Comparison of ENCODE assay signal across 8 cellular contexts in genomic region chr12:88052686-88053085, GRCh38. TPM values are rescaled to one million over a fixed set of nuclear protein-coding genes. Genes with fewer than 3 reads are reported as not detected.
DNase-seq lines count a peak whose midpoint lies in the region; ATAC-seq and TF ChIP-seq lines count a peak whose summit lies in the region.

No MANE protein-coding gene starts in this region.

- no peak overlapping the region for H3K4me2 ChIP-seq in SU-DHL-6 (ENCODE audit: low read depth, low read length, poor library complexity, severe bottlenecking)

- ATAC-seq in GM19438 (IDR thresholded peaks at IDR 0.05; ENCODE audit: low read depth, unreplicated experiment), result peak; percentile 65
- ATAC-seq in HG03521 (IDR thresholded peaks at IDR 0.05; ENCODE audit: unreplicated experiment), result no peak

- H2AFZ ChIP-seq in SU-DHL-6 (ENCODE audit: low read depth, low read length, severe bottlenecking), result no peak overlapping the region

- H3K9me3 ChIP-seq in SU-DHL-6 (ENCODE audit: insufficient read depth, low read length), result no peaks in the 10 kb centered on the region

- H3K27ac ChIP-seq in SU-DHL-6 (ENCODE audit: low read depth, low read length), result no peak overlapping the region

- no peaks in the 10 kb centered on the region for H4K20me1 ChIP-seq in SU-DHL-6 (ENCODE audit: low read depth, low read length)

- no peaks in the 10 kb centered on the region for H3K27me3 ChIP-seq in SU-DHL-6 (ENCODE audit: low read length)

- TF ChIP-seq CTCF in SU-DHL-6 (IDR thresholded peaks at IDR 0.05; ENCODE audit: insufficient read depth, low read length, poor library complexity, severe bottlenecking) (peak; percentile 36), foreskin fibroblast (IDR thresholded peaks at IDR 0.05; ENCODE audit: low read depth, low read length) (peak; percentile 61)

- DNase-seq in DMS53 (lab: John Stamatoyannopoulos, UW) (peak; percentile 87), M059J (ENCODE audit: low read depth) (peak; percentile 49), foreskin fibroblast (peak; percentile 31 to 71), superior temporal gyrus (ENCODE audit: extremely low spot score) (peak; percentile 81), OCI-M2 (lab: John Stamatoyannopoulos, UW; ENCODE audit: unreplicated experiment) (no peak)

- H3K36me3 ChIP-seq in SU-DHL-6 (ENCODE audit: low read length), result peaks cover 36% of the 10 kb centered on the region

- H3K9ac ChIP-seq in SU-DHL-6 (ENCODE audit: low read length), result no peak overlapping the region

- no peaks in the 10 kb centered on the region for H3K9me2 ChIP-seq in SU-DHL-6 (replicated peaks; ENCODE audit: insufficient read depth, low read length)

- no peaks in the 10 kb centered on the region for H3K79me2 ChIP-seq in SU-DHL-6 (ENCODE audit: insufficient read depth, low read length)

- peaks cover 15% of the 10 kb centered on the region; the same call in 1 of the 2 replicates for H3F3A ChIP-seq in SU-DHL-6 (ENCODE audit: insufficient read depth)

- H3K4me3 ChIP-seq in SU-DHL-6 (ENCODE audit: insufficient read depth, low read length, poor library complexity, severe bottlenecking) (no peak overlapping the region), foreskin fibroblast (ENCODE audit: low read depth in 1 of 2, low read length in 2 of 2) (no peak overlapping the region)

RNA-seq across cellular contexts. Expression of gene C12orf50, which starts 23.5 kb away (rescaled TPM):
- not detected in 2 replicates for total RNA-seq in M059J (2014; rRNA removed; shearing (Covaris generic))
